30 cellular contexts compared by ENCODE assay signal in genomic region chr1:160818207-160818935, GRCh38. TPM values are rescaled to one million over a fixed set of nuclear protein-coding genes. Genes with fewer than 3 reads are reported as not detected.
A peak's percentile ranks its signal among the peaks of the same experiment; 100 is the strongest.
DNase-seq lines count a peak whose midpoint lies in the region; ATAC-seq, FAIRE-seq and TF ChIP-seq lines count a peak whose summit lies in the region.
"Had no signal": no experiment of that assay in that cellular context is flagged by ENCODE, and none has a peak within 500 bp of the region (broad histone marks: within the 10 kb centered on the region; RNA-seq: fewer than 3 reads in every experiment).

No MANE protein-coding gene starts in this region.

- no peak overlapping the region for H3K23ac ChIP-seq in H1 (ENCODE audit: insufficient read length)

- H3K27ac Mint-ChIP-seq in activated CD8-positive, alpha-beta memory T cell treated with anti-CD3 and anti-CD28 coated beads, Interleukin-2, amount 10 ng/mL, durations not matched to agents 7 days and 5 days, result no peak overlapping the region
- no peak overlapping the region for H3K27ac Mint-ChIP-seq in osteocyte (ENCODE audit: unreplicated experiment)

- no peak overlapping the region for H3K56ac ChIP-seq in H1 (replicated peaks; ENCODE audit: insufficient read length, low read depth, low read length)

- FAIRE-seq in H1 (lab: Jason Lieb, UNC), result no peak
- FAIRE-seq: GM19239, HTR-8/SVneo, RCC 7860 had no signal

- H3K79me2 ChIP-seq in H1 (ENCODE audit: control insufficient read depth in 1 of 2, insufficient read depth in 2 of 2, low read length in 2 of 2), result no peaks in the 10 kb centered on the region

- H3K9me3 ChIP-seq in H1 (ENCODE audit: insufficient read depth in 2 of 2, low read depth in 1 of 2, low read length in 1 of 2), result no peaks in the 10 kb centered on the region
- H3K9me3 ChIP-seq: breast epithelium, stomach, thyroid gland had no signal

- H3K4me2 ChIP-seq in H1 (ENCODE audit: insufficient read depth in 1 of 2, low read depth in 2 of 2, low read length in 2 of 2), result no peak overlapping the region
- H3K4me2 ChIP-seq: KMS-11 had no signal

- WGBS in H1 (ENCODE audit: extremely low coverage in 1 of 2, insufficient coverage in 1 of 2, insufficient read length in 1 of 2, insufficient replicate concordance in 2 of 2, low coverage in 1 of 2, low lambda C conversion rate in 2 of 2, missing lambda C conversion rate in 1 of 2), 2 experiments, result 81% methylated on average over 9 of the region's 9 CpGs; no CpG with 5 or more reads in 1 of the 2 experiments

- H2AK5ac ChIP-seq in H1 (ENCODE audit: low read depth, low read length), result no peak overlapping the region

- H4K5ac ChIP-seq in H1 (ENCODE audit: insufficient read length, low read depth, low read length), result no peak overlapping the region

- no peak overlapping the region for H3K4me3 ChIP-seq in H1 (ENCODE audit: extremely low read depth in 1 of 4, insufficient read depth in 2 of 4, low read depth in 3 of 4, low read length in 4 of 4)
- H3K4me3 ChIP-seq: breast epithelium, skin epidermis, stomach, thyroid gland had no signal

- no peak overlapping the region for H4K8ac ChIP-seq in H1 (ENCODE audit: extremely low read depth, insufficient read depth, low read length)

- H3K4me1 Mint-ChIP-seq in activated CD8-positive, alpha-beta memory T cell treated with anti-CD3 and anti-CD28 coated beads, Interleukin-2, amount 10 ng/mL, durations not matched to agents 7 days and 5 days, result peaks cover 3% of the 10 kb centered on the region
- no peaks in the 10 kb centered on the region for H3K4me1 Mint-ChIP-seq in osteocyte (ENCODE audit: unreplicated experiment)

- peak; percentile 24 for DNase-seq in activated CD8-positive, alpha-beta memory T cell treated with anti-CD3 and anti-CD28 coated beads for 24 hours
- no peak for DNase-seq in activated CD8-positive, alpha-beta memory T cell treated with anti-CD3 and anti-CD28 coated beads, Interleukin-2, amount 10 ng/mL, durations not matched to agents 7 days and 5 days
- peak; percentile 10 for DNase-seq in ELF-1 (ENCODE audit: low read depth, low spot score)
- DNase-seq in H1 (ENCODE audit: low read depth in 1 of 2, low spot score in 2 of 2), result no peak
- peak; percentile 54 for DNase-seq in osteocyte (ENCODE audit: extremely low spot score, unreplicated experiment)
- DNase-seq in T1000 (lab: John Stamatoyannopoulos, UW), result no peak
- no peak for DNase-seq in cortex of kidney (lab: John Stamatoyannopoulos, UW)
- no peak for DNase-seq in head of caudate nucleus
- DNase-seq: activated T-cell treated with anti-CD3 and anti-CD28 coated beads, Interleukin-2, amount 50 U/mL, for 1 hour; DMS153; effector memory CD4-positive, alpha-beta T cell; foreskin keratinocyte; GDM1; HCEC 1CT; MM.1S; NCI-H2029 treated with DMSO at 0.1 percent for 48 hours; NCI-H2227 treated with DMSO at 0.1 percent for 48 hours; NCI-H526 treated with DMSO at 0.1 percent for 48 hours; SIG-M5; stimulated activated CD8-positive, alpha-beta memory T cell treated with anti-CD3 and anti-CD28 coated beads, Interleukin-4, amount 100 ng/mL, for 48 hours; stomach; SW 1271; thyroid gland had no signal

- TF ChIP-seq RAD21 in H1 (IDR thresholded peaks at IDR 0.05 in 1 of 2, conservative IDR thresholded peaks at IDR 0.05 in 1 of 2; ENCODE audit: low read depth in 2 of 2, low read length in 2 of 2), result no peak

- no peak overlapping the region for H3K14ac ChIP-seq in H1 (ENCODE audit: insufficient read length)

- H2AFZ ChIP-seq in H1 (ENCODE audit: low read length), result peak overlapping the region; percentile 97

- no peak overlapping the region for H2BK120ac ChIP-seq in H1 (replicated peaks; ENCODE audit: low read depth, low read length)

- no peak overlapping the region for H2BK20ac ChIP-seq in H1 (ENCODE audit: low read length)

- H3K4ac ChIP-seq in H1 (replicated peaks; ENCODE audit: insufficient read length, low read depth, low read length), result no peak overlapping the region

- H2BK12ac ChIP-seq in H1 (ENCODE audit: low read depth, low read length), result no peak overlapping the region

- H4K91ac ChIP-seq in H1 (replicated peaks; ENCODE audit: insufficient read length, low read length), result no peak overlapping the region

- TF ChIP-seq POLR2A in H1 (IDR thresholded peaks at IDR 0.05; ENCODE audit: control extremely low read depth in 1 of 2, low read depth in 2 of 2, low read length in 2 of 2), result no peak

- no peaks in the 10 kb centered on the region for H3K36me3 ChIP-seq in H1 (ENCODE audit: control insufficient read depth in 2 of 4, insufficient read depth in 4 of 4, low read length in 3 of 4)
- H3K36me3 ChIP-seq: breast epithelium, stomach, thyroid gland had no signal

- no peaks in the 10 kb centered on the region for H3K36me3 Mint-ChIP-seq in activated CD8-positive, alpha-beta memory T cell treated with anti-CD3 and anti-CD28 coated beads, Interleukin-2, amount 10 ng/mL, durations not matched to agents 7 days and 5 days
- no peaks in the 10 kb centered on the region for H3K36me3 Mint-ChIP-seq in osteocyte (ENCODE audit: unreplicated experiment)

- H3K27me3 ChIP-seq in H1 (replicated peaks in 1 of 4; ENCODE audit: control insufficient read depth in 3 of 4, extremely low read depth in 1 of 4, insufficient read depth in 3 of 4, low read length in 3 of 4), result no peaks in the 10 kb centered on the region; a peak in 1 of 7 replicates
- H3K27me3 ChIP-seq: breast epithelium, foreskin keratinocyte, thyroid gland had no signal

- H3K4me3 Mint-ChIP-seq in activated CD8-positive, alpha-beta memory T cell treated with anti-CD3 and anti-CD28 coated beads, Interleukin-2, amount 10 ng/mL, durations not matched to agents 7 days and 5 days, result no peak overlapping the region
- no peak overlapping the region for H3K4me3 Mint-ChIP-seq in osteocyte (ENCODE audit: unreplicated experiment)

- no peak overlapping the region for H2BK5ac ChIP-seq in H1 (ENCODE audit: low read depth, low read length)

- TF ChIP-seq CTCF in H1 (IDR thresholded peaks at IDR 0.05; ENCODE audit: control extremely low read depth in 1 of 3, insufficient read depth in 1 of 3, low read depth in 1 of 3, low read length in 3 of 3), result no peak
- no peak for TF ChIP-seq CTCF in osteocyte (IDR thresholded peaks at IDR 0.05)

- H3K27ac ChIP-seq in H1 (ENCODE audit: low read depth, low read length), result no peak overlapping the region
- H3K27ac ChIP-seq: breast epithelium, foreskin keratinocyte, KMS-11, skin epidermis, stomach, thyroid gland had no signal

- no peak overlapping the region for H3K18ac ChIP-seq in H1 (ENCODE audit: extremely low read depth, low read length)

- no peaks in the 10 kb centered on the region for H3K27me3 Mint-ChIP-seq in activated CD8-positive, alpha-beta memory T cell treated with anti-CD3 and anti-CD28 coated beads, Interleukin-2, amount 10 ng/mL, durations not matched to agents 7 days and 5 days
- H3K27me3 Mint-ChIP-seq in osteocyte (ENCODE audit: unreplicated experiment), result no peaks in the 10 kb centered on the region

- no peaks in the 10 kb centered on the region for H3K9me3 Mint-ChIP-seq in activated CD8-positive, alpha-beta memory T cell treated with anti-CD3 and anti-CD28 coated beads, Interleukin-2, amount 10 ng/mL, durations not matched to agents 7 days and 5 days (ENCODE audit: low read depth)
- no peaks in the 10 kb centered on the region for H3K9me3 Mint-ChIP-seq in osteocyte (ENCODE audit: unreplicated experiment)

- no peak overlapping the region for H2BK15ac ChIP-seq in H1 (ENCODE audit: low read length)

- no peak for ATAC-seq in activated CD8-positive, alpha-beta memory T cell treated with anti-CD3 and anti-CD28 coated beads, Interleukin-2, amount 10 ng/mL, durations not matched to agents 7 days and 5 days
- ATAC-seq: foreskin keratinocyte had no signal

- H3K79me1 ChIP-seq in H1 (ENCODE audit: low read depth, low read length), result no peaks in the 10 kb centered on the region

- CTCF ChIA-PET in activated CD8-positive, alpha-beta memory T cell treated with anti-CD3 and anti-CD28 coated beads, Interleukin-2, amount 10 ng/mL, durations not matched to agents 7 days and 5 days (lab: Charles Lee), result interaction anchor here (0.8 to 3.6 kb wide), 9 partner anchors 10 to 133 kb away, joined by 3 to 17 read pairs (median 4); no protein-coding TSS in a partner anchor
- CTCF ChIA-PET in H1 (lab: Charles Lee; ENCODE audit: partially characterized antibody), result interaction anchor here (0.6 to 6.7 kb wide), 22 partner anchors 9 to 474 kb away, joined by 3 to 60 read pairs (median 4); partner anchors contain the start of genes ITLN2, LY9 and SLAMF7

- peaks cover 0 to 6% (median 2%) of the 10 kb centered on the region in 4 experiments; a peak in 2 of 7 replicates for H3K4me1 ChIP-seq in H1 (replicated peaks in 1 of 4; ENCODE audit: control insufficient read depth in 3 of 4, insufficient read depth in 4 of 4, low read length in 3 of 4)
- H3K4me1 ChIP-seq: breast epithelium, foreskin keratinocyte, thyroid gland had no signal

- no peaks in the 10 kb centered on the region for H4K20me1 ChIP-seq in H1 (replicated peaks in 1 of 2; ENCODE audit: control insufficient read depth in 1 of 2, insufficient read depth in 2 of 2, low read length in 2 of 2)

- intact Hi-C loops in head of caudate nucleus (cut with DNase I), result no loop called here

- no peak overlapping the region for H3K9ac ChIP-seq in H1 (replicated peaks in 1 of 4; ENCODE audit: extremely low read depth in 1 of 4, low read depth in 3 of 4, low read length in 3 of 4)
- H3K9ac ChIP-seq: KMS-11 had no signal

- no peaks in the 10 kb centered on the region for H3K23me2 ChIP-seq in H1 (ENCODE audit: low read depth, low read length)

- no peak for TF ChIP-seq EP300 in H1 (IDR thresholded peaks at IDR 0.05; ENCODE audit: borderline replicate concordance in 1 of 2, low read depth in 2 of 2, low read length in 2 of 2)

- POLR2A ChIA-PET in H1 (lab: Charles Lee; ENCODE audit: partially characterized antibody), result interaction anchor here (1.0 to 1.2 kb wide), 2 partner anchors 11 to 165 kb away, joined by 4 to 5 read pairs; no protein-coding TSS in a partner anchor

RNA-seq across cellular contexts. Expression of gene LY9, which starts 22.4 kb away (rescaled TPM):
- 1 to 10 TPM; 1.3 to 8.0 TPM for total RNA-seq in activated CD8-positive, alpha-beta memory T cell treated with anti-CD3 and anti-CD28 coated beads, Interleukin-2, amount 10 ng/mL, durations not matched to agents 7 days and 5 days
- total RNA-seq in H1 (2021; fragmentation: NEBNext Ultra II Directional; extraction: Animal tissue kit (Norgen Biotek cat#: 25700)), result not detected in 2 replicates
- polyA plus RNA-seq in H1 (2011; rRNA removed), result not detected in 2 replicates
- polyA plus RNA-seq in H1 (2011; cell fraction: cytosol; rRNA removed), result not detected
- polyA plus RNA-seq in H1 (2011; cell fraction: nucleus; rRNA removed), result not detected
- polyA plus RNA-seq in H1 (2012, experiment 1 of 2), result not detected in 4 replicates
- not detected for polyA plus RNA-seq in H1 (2012, experiment 2 of 2)
- not detected for polyA plus RNA-seq in H1 (2013, experiment 1 of 2)
- polyA plus RNA-seq in H1 (2013, experiment 2 of 2), result not detected
- not detected in 2 replicates for polyA minus RNA-seq in H1 (2011; rRNA and poly(A)+ RNA removed)
- not detected for polyA minus RNA-seq in H1 (2011; cell fraction: cytosol; rRNA and poly(A)+ RNA removed)
- not detected for polyA minus RNA-seq in H1 (2011; cell fraction: nucleus; rRNA and poly(A)+ RNA removed)
- not detected in 2 replicates for total RNA-seq in osteocyte
- total RNA-seq: A673, foreskin keratinocyte had no signal
- polyA plus RNA-seq: foreskin keratinocyte had no signal

RNA-seq across cellular contexts. Expression of gene CD244, which starts 44.3 kb away (rescaled TPM):
- 10 to 100 TPM; 25.6 to 34.5 TPM for total RNA-seq in activated CD8-positive, alpha-beta memory T cell treated with anti-CD3 and anti-CD28 coated beads, Interleukin-2, amount 10 ng/mL, durations not matched to agents 7 days and 5 days
- total RNA-seq in H1 (2021; fragmentation: NEBNext Ultra II Directional; extraction: Animal tissue kit (Norgen Biotek cat#: 25700)), result not detected in 2 replicates
- polyA plus RNA-seq in H1 (2011; rRNA removed), result not detected in 2 replicates
- not detected for polyA plus RNA-seq in H1 (2011; cell fraction: cytosol; rRNA removed)
- not detected for polyA plus RNA-seq in H1 (2011; cell fraction: nucleus; rRNA removed)
- polyA plus RNA-seq in H1 (2012, experiment 1 of 2), result not detected in 4 replicates
- not detected for polyA plus RNA-seq in H1 (2012, experiment 2 of 2)
- polyA plus RNA-seq in H1 (2013, experiment 1 of 2), result not detected
- polyA plus RNA-seq in H1 (2013, experiment 2 of 2), result not detected
- not detected in 2 replicates for polyA minus RNA-seq in H1 (2011; rRNA and poly(A)+ RNA removed)
- not detected for polyA minus RNA-seq in H1 (2011; cell fraction: cytosol; rRNA and poly(A)+ RNA removed)
- polyA minus RNA-seq in H1 (2011; cell fraction: nucleus; rRNA and poly(A)+ RNA removed), result not detected
- not detected in 2 replicates for total RNA-seq in osteocyte
- total RNA-seq: A673, foreskin keratinocyte had no signal
- polyA plus RNA-seq: foreskin keratinocyte had no signal

Comparison
In these comparisons a context has a peak if more than half of its experiments do, and no peak if none do; other contexts are left out.
1. DNase-seq: peak in activated CD8-positive, alpha-beta memory T cell treated with anti-CD3 and anti-CD28 coated beads for 24 hours (single experiment), ELF-1 (single experiment) and osteocyte (single experiment); none in activated CD8-positive, alpha-beta memory T cell treated with anti-CD3 and anti-CD28 coated beads, Interleukin-2, amount 10 ng/mL, durations not matched to agents 7 days and 5 days (single experiment), H1 (0 of 2), T1000 (single experiment), cortex of kidney (single experiment) and head of caudate nucleus (0 of 42).
2. RNA of gene CD244, which starts 44.3 kb away (total RNA-seq): 25.6 to 34.5 TPM in activated CD8-positive, alpha-beta memory T cell treated with anti-CD3 and anti-CD28 coated beads, Interleukin-2, amount 10 ng/mL, durations not matched to agents 7 days and 5 days; not detected in H1 and not detected in osteocyte; every median in the first group is over 10 times any median in the second.